22 cellular contexts compared by ENCODE assay signal in genomic region chr7:46386428-46387399, GRCh38.
DNase-seq lines count a peak whose midpoint lies in the region; ATAC-seq and TF ChIP-seq lines count a peak whose summit lies in the region.
"Had no signal": no experiment of that assay in that cellular context is flagged by ENCODE, and none has a peak within 500 bp of the region (broad histone marks: within the 10 kb centered on the region; RNA-seq: fewer than 3 reads in every experiment).

No MANE protein-coding gene starts in this region.

- WGBS in hepatocyte (ENCODE audit: low lambda C conversion rate, missing lambda C conversion rate) = 69% methylated on average over 6 of the region's 6 CpGs
- 74 to 75% methylated on average over 6 of the region's 6 CpGs for WGBS in esophagus squamous epithelium, 2 donors

- H3K4me1 Mint-ChIP-seq in MCF 10A (ENCODE audit: insufficient read depth, unreplicated experiment) = peaks cover 26% of the 10 kb centered on the region
- H3K4me1 Mint-ChIP-seq in activated CD8-positive, alpha-beta T cell treated with anti-CD3 and anti-CD28 coated beads for 36 hours (ENCODE audit: low read depth) = no peaks in the 10 kb centered on the region
- H3K4me1 Mint-ChIP-seq: naive thymus-derived CD4-positive, alpha-beta T cell had no signal

- H3K27ac ChIP-seq in breast epithelium (no peak overlapping the region), hepatocyte (peak overlapping the region; percentile 3), esophagus squamous epithelium (no peak overlapping the region)
- H3K27ac ChIP-seq: 22Rv1; BLaER1 treated with 17β-estradiol and CSF1 and Interleukin-3, amounts not matched to agents 10 nM and 100 nM; sigmoid colon had no signal

- POLR2A ChIA-PET in MCF 10A (lab: Yijun Ruan, JAX) = interaction anchor here (0.6 to 0.8 kb wide), 2 partner anchors 9 to 356 kb away, joined by 3 to 6 read pairs; no protein-coding TSS in a partner anchor
- POLR2A ChIA-PET in activated CD8-positive, alpha-beta T cell treated with anti-CD3 and anti-CD28 coated beads for 36 hours (lab: Charles Lee) = no interaction called here

- DNase-seq in MCF 10A (ENCODE audit: unreplicated experiment) (no peak), breast epithelium (ENCODE audit: low spot score in 2 of 2) (no peak), astrocyte of the hippocampus (ENCODE audit: low read depth, low spot score) (peak; percentile 13), hepatocyte (ENCODE audit: low spot score) (no peak), esophagus squamous epithelium (lab: John Stamatoyannopoulos, UW) (no peak)
- DNase-seq in activated CD8-positive, alpha-beta T cell treated with anti-CD3 and anti-CD28 coated beads for 36 hours = no peak
- DNase-seq: activated CD4-positive, alpha-beta T cell treated with anti-CD3 and anti-CD28 coated beads, Interleukin-2, amount 50 U/mL, for 1 hour; activated gamma-delta T cell; effector memory CD4-positive, alpha-beta T cell; KG1; naive thymus-derived CD4-positive, alpha-beta T cell; NCI-H1048; NCI-H2081 treated with DMSO at 0.1 percent for 48 hours; NCI-H510A; sigmoid colon; T-helper 1 cell had no signal

- CTCF ChIA-PET in MCF 10A (lab: Yijun Ruan, JAX) = interaction anchor here (0.6 to 0.7 kb wide), 2 partner anchors 65 to 629 kb away, joined by 3 read pairs; no protein-coding TSS in a partner anchor
- CTCF ChIA-PET in activated CD8-positive, alpha-beta T cell treated with anti-CD3 and anti-CD28 coated beads for 36 hours (lab: Charles Lee) = no interaction called here

- no peak overlapping the region for H3K4me3 Mint-ChIP-seq in MCF 10A (ENCODE audit: unreplicated experiment)
- no peak overlapping the region for H3K4me3 Mint-ChIP-seq in activated CD8-positive, alpha-beta T cell treated with anti-CD3 and anti-CD28 coated beads for 36 hours
- H3K4me3 Mint-ChIP-seq: naive thymus-derived CD4-positive, alpha-beta T cell; stimulated activated naive CD8-positive, alpha-beta T cell treated with anti-CD3 and anti-CD28 coated beads, Interleukin-15, Interleukin-2, amounts not matched to agents 100 ng/mL and 50 ng/mL, for 24 hours; type B pancreatic cell had no signal

- H2AFZ ChIP-seq in hepatocyte = no peak overlapping the region

- ATAC-seq in HG03457 (IDR thresholded peaks at IDR 0.05; ENCODE audit: unreplicated experiment) (no peak), GM18909 (IDR thresholded peaks at IDR 0.05; ENCODE audit: poor library complexity, unreplicated experiment) (no peak)
- ATAC-seq in activated CD8-positive, alpha-beta T cell treated with anti-CD3 and anti-CD28 coated beads for 36 hours = no peak
- ATAC-seq: naive thymus-derived CD4-positive, alpha-beta T cell had no signal

- H3K9me3 ChIP-seq in breast epithelium = peaks cover 0 to 4% of the 10 kb centered on the region in 2 donors
- no peaks in the 10 kb centered on the region for H3K9me3 ChIP-seq in hepatocyte (ENCODE audit: low read depth)
- H3K9me3 ChIP-seq in esophagus squamous epithelium = no peaks in the 10 kb centered on the region
- H3K9me3 ChIP-seq: sigmoid colon had no signal

- H3K4me2 ChIP-seq in hepatocyte = no peak overlapping the region
- H3K4me2 ChIP-seq: BLaER1 treated with 17β-estradiol and CSF1 and Interleukin-3, amounts not matched to agents 10 nM and 100 nM had no signal

- H3K27me3 ChIP-seq in breast epithelium = no peaks in the 10 kb centered on the region
- H3K27me3 ChIP-seq in hepatocyte = no peaks in the 10 kb centered on the region
- H3K27me3 ChIP-seq in esophagus squamous epithelium = no peaks in the 10 kb centered on the region
- H3K27me3 ChIP-seq: BLaER1 treated with 17β-estradiol and CSF1 and Interleukin-3, amounts not matched to agents 10 nM and 100 nM; sigmoid colon had no signal

- H3K9me3 Mint-ChIP-seq in MCF 10A (ENCODE audit: unreplicated experiment) = no peaks in the 10 kb centered on the region
- no peaks in the 10 kb centered on the region for H3K9me3 Mint-ChIP-seq in activated CD8-positive, alpha-beta T cell treated with anti-CD3 and anti-CD28 coated beads for 36 hours

- H3K4me1 ChIP-seq in breast epithelium (no peaks in the 10 kb centered on the region), hepatocyte (ENCODE audit: insufficient read depth) (peaks cover 8% of the 10 kb centered on the region), esophagus squamous epithelium (no peaks in the 10 kb centered on the region)
- H3K4me1 ChIP-seq: BLaER1 treated with 17β-estradiol and CSF1 and Interleukin-3, amounts not matched to agents 10 nM and 100 nM had no signal

- H3K27me3 Mint-ChIP-seq in MCF 10A (ENCODE audit: insufficient read depth, unreplicated experiment) = no peaks in the 10 kb centered on the region
- no peaks in the 10 kb centered on the region for H3K27me3 Mint-ChIP-seq in activated CD8-positive, alpha-beta T cell treated with anti-CD3 and anti-CD28 coated beads for 36 hours
- H3K27me3 Mint-ChIP-seq: naive thymus-derived CD4-positive, alpha-beta T cell; stimulated activated naive CD8-positive, alpha-beta T cell treated with anti-CD3 and anti-CD28 coated beads, Interleukin-15, Interleukin-2, amounts not matched to agents 100 ng/mL and 50 ng/mL, for 24 hours; type B pancreatic cell had no signal

- no peaks in the 10 kb centered on the region for H3K9me2 ChIP-seq in hepatocyte (replicated peaks; ENCODE audit: insufficient read depth)

- no peaks in the 10 kb centered on the region for H4K20me1 ChIP-seq in hepatocyte (ENCODE audit: insufficient read depth, poor library complexity, severe bottlenecking)
- H4K20me1 ChIP-seq: BLaER1 treated with 17β-estradiol and CSF1 and Interleukin-3, amounts not matched to agents 10 nM and 100 nM had no signal

- H3K79me2 ChIP-seq in hepatocyte = no peaks in the 10 kb centered on the region

- no peak overlapping the region for H3K4me3 ChIP-seq in breast epithelium
- H3K4me3 ChIP-seq in hepatocyte = no peak overlapping the region
- no peak overlapping the region for H3K4me3 ChIP-seq in esophagus squamous epithelium
- H3K4me3 ChIP-seq: BLaER1 treated with 17β-estradiol and CSF1 and Interleukin-3, amounts not matched to agents 10 nM and 100 nM; sigmoid colon had no signal

- TF ChIP-seq POLR2A in breast epithelium (IDR thresholded peaks at IDR 0.05) = no peak
- no peak for TF ChIP-seq POLR2A in esophagus squamous epithelium (IDR thresholded peaks at IDR 0.05)

- H3K27ac Mint-ChIP-seq in MCF 10A (ENCODE audit: low read depth, unreplicated experiment) = peak overlapping the region; percentile 68
- H3K27ac Mint-ChIP-seq in activated CD8-positive, alpha-beta T cell treated with anti-CD3 and anti-CD28 coated beads for 36 hours = no peak overlapping the region
- H3K27ac Mint-ChIP-seq: naive thymus-derived CD4-positive, alpha-beta T cell; stimulated activated naive CD8-positive, alpha-beta T cell treated with anti-CD3 and anti-CD28 coated beads, Interleukin-15, Interleukin-2, amounts not matched to agents 100 ng/mL and 50 ng/mL, for 24 hours; type B pancreatic cell had no signal

- intact Hi-C loops in MCF 10A (cut with micrococcal nuclease) (no loop called here), breast epithelium (cut with DNase I; ENCODE audit: low total_unique reads) (no loop called here), esophagus squamous epithelium (cut with DNase I) (no loop called here)
- intact Hi-C loops in activated CD8-positive, alpha-beta T cell treated with anti-CD3 and anti-CD28 coated beads for 36 hours (cut with micrococcal nuclease) = no loop called here

- no TSS peak for BruUV-seq in MCF 10A (replicated peaks; lab: Mats Ljungman, UMichigan)

- H3K36me3 ChIP-seq in breast epithelium = no peaks in the 10 kb centered on the region
- H3K36me3 ChIP-seq in hepatocyte (replicated peaks; ENCODE audit: insufficient read depth, low read depth) = no peaks in the 10 kb centered on the region
- no peaks in the 10 kb centered on the region for H3K36me3 ChIP-seq in esophagus squamous epithelium
- H3K36me3 ChIP-seq: BLaER1 treated with 17β-estradiol and CSF1 and Interleukin-3, amounts not matched to agents 10 nM and 100 nM; sigmoid colon had no signal

- no peaks in the 10 kb centered on the region for H3K36me3 Mint-ChIP-seq in MCF 10A (ENCODE audit: insufficient read depth, unreplicated experiment)
- H3K36me3 Mint-ChIP-seq in activated CD8-positive, alpha-beta T cell treated with anti-CD3 and anti-CD28 coated beads for 36 hours (ENCODE audit: low read depth) = no peaks in the 10 kb centered on the region
- H3K36me3 Mint-ChIP-seq: naive thymus-derived CD4-positive, alpha-beta T cell; type B pancreatic cell had no signal

- no peak for TF ChIP-seq CTCF in MCF 10A (IDR thresholded peaks at IDR 0.05; ENCODE audit: unreplicated experiment)
- no peak for TF ChIP-seq CTCF in breast epithelium (IDR thresholded peaks at IDR 0.05)
- no peak for TF ChIP-seq CTCF in hepatocyte (IDR thresholded peaks at IDR 0.05; ENCODE audit: poor library complexity)
- TF ChIP-seq CTCF in esophagus squamous epithelium (IDR thresholded peaks at IDR 0.05) = no peak
- TF ChIP-seq CTCF in activated CD8-positive, alpha-beta T cell treated with anti-CD3 and anti-CD28 coated beads for 36 hours (IDR thresholded peaks at IDR 0.05) = no peak
